Comparison of ENCODE assay signal across 2 cellular contexts in genomic region chr11:76750746-76751145, GRCh38.
TF ChIP-seq lines count a peak whose summit lies in the region.

No MANE protein-coding gene starts in this region.

TF ChIP-seq in IMR-90, 13 proteins besides CTCF, POLR2A, EP300 and RAD21:
- TF ChIP-seq NFE2L2 (IDR thresholded peaks at IDR 0.05; ENCODE audit: low read depth, low read length): no peak
- no peak for TF ChIP-seq FOS (IDR thresholded peaks at IDR 0.05; ENCODE audit: low read depth, low read length)
- TF ChIP-seq, protein P1, sequence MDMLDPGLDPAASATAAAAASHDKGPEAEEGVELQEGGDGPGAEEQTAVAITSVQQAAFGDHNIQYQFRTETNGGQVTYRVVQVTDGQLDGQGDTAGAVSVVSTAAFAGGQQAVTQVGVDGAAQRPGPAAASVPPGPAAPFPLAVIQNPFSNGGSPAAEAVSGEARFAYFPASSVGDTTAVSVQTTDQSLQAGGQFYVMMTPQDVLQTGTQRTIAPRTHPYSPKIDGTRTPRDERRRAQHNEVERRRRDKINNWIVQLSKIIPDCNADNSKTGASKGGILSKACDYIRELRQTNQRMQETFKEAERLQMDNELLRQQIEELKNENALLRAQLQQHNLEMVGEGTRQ (IDR thresholded peaks at IDR 0.05; ENCODE audit: low read depth, low read length): no peak
- no peak for TF ChIP-seq CHD1 (IDR thresholded peaks at IDR 0.05; ENCODE audit: low read depth, low read length)
- TF ChIP-seq MAZ (IDR thresholded peaks at IDR 0.05; ENCODE audit: borderline replicate concordance, low read depth, low read length): no peak
- no peak for TF ChIP-seq MAFK (IDR thresholded peaks at IDR 0.05; ENCODE audit: low read depth, low read length)
- TF ChIP-seq ELK1 (IDR thresholded peaks at IDR 0.05; ENCODE audit: borderline replicate concordance, low read depth, low read length): no peak
- TF ChIP-seq MXI1 (IDR thresholded peaks at IDR 0.05; ENCODE audit: borderline replicate concordance, low read depth, low read length): no peak
- TF ChIP-seq RCOR1 (IDR thresholded peaks at IDR 0.05; ENCODE audit: insufficient replicate concordance, low read length): no peak
- TF ChIP-seq SMC3 (IDR thresholded peaks at IDR 0.05; ENCODE audit: low read depth, low read length): no peak
- no peak for TF ChIP-seq CEBPB (IDR thresholded peaks at IDR 0.05; ENCODE audit: low read depth, low read length)
- TF ChIP-seq BHLHE40 (IDR thresholded peaks at IDR 0.05; ENCODE audit: low read depth, low read length): no peak
- no peak for TF ChIP-seq RFX5 (IDR thresholded peaks at IDR 0.05; ENCODE audit: low read depth, low read length)

TF ChIP-seq in H1, 55 proteins besides CTCF, POLR2A, EP300 and RAD21:
- TF ChIP-seq CBX8 (IDR thresholded peaks at IDR 0.05; ENCODE audit: borderline replicate concordance, low read depth, low read length) (no peak), KDM5A (IDR thresholded peaks at IDR 0.05; ENCODE audit: low read length) (no peak), JUN (IDR thresholded peaks at IDR 0.05; ENCODE audit: low read depth, low read length) (no peak)
- TF ChIP-seq, protein P2, sequence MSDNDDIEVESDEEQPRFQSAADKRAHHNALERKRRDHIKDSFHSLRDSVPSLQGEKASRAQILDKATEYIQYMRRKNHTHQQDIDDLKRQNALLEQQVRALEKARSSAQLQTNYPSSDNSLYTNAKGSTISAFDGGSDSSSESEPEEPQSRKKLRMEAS (IDR thresholded peaks at IDR 0.05): no peak
